25 cellular contexts compared by ENCODE assay signal in genomic region chr17:28883967-28884702, GRCh38. TPM values are rescaled to one million over a fixed set of nuclear protein-coding genes. Genes with fewer than 3 reads are reported as not detected.
A peak's percentile ranks its signal among the peaks of the same experiment; 100 is the strongest.
DNase-seq lines count a peak whose midpoint lies in the region; ATAC-seq, FAIRE-seq and TF ChIP-seq lines count a peak whose summit lies in the region.
"Had no signal": no experiment of that assay in that cellular context is flagged by ENCODE, and none has a peak within 500 bp of the region (broad histone marks: within the 10 kb centered on the region; RNA-seq: fewer than 3 reads in every experiment).

No MANE protein-coding gene starts in this region.

- DNase-seq in astrocyte (ENCODE audit: low read depth) (no peak), neuronal stem cell (ENCODE audit: low spot score) (no peak), NK-92 (lab: John Stamatoyannopoulos, UW; ENCODE audit: unreplicated experiment) (no peak), trophoblast cell (no peak)
- DNase-seq: activated B cell treated with CpG ODN at 0.5 μM for 24 hours; activated CD8-positive, alpha-beta memory T cell treated with anti-CD3 and anti-CD28 coated beads, Interleukin-2, amount 50 U/mL, for 4 hours; activated effector memory CD4-positive, alpha-beta T cell treated with anti-CD3 and anti-CD28 coated beads, Interleukin-2, amount 50 U/mL, for 16 hours; GM23248; HFFc6; immature natural killer cell; left colon; NCI-H1048; SJCRH30; stimulated activated CD4-positive, alpha-beta T cell treated with anti-CD3 and anti-CD28 coated beads, Interleukin-12 subunit alpha, Interleukin-12 subunit beta, amount 100 ng/mL, for 4 hours; stimulated activated CD4-positive, alpha-beta T cell treated with anti-CD3 and anti-CD28 coated beads, Interleukin-2, amount 100 ng/mL, for 48 hours; T-cell; thyroid gland had no signal

- no peak overlapping the region for H3K4me3 ChIP-seq in BLaER1
- no peak overlapping the region for H3K4me3 ChIP-seq in BLaER1 treated with 17β-estradiol and CSF1 and Interleukin-3, amounts not matched to agents 10 nM and 100 nM
- H3K4me3 ChIP-seq in astrocyte (ENCODE audit: insufficient read depth, low read depth, low read length): no peak overlapping the region
- no peak overlapping the region for H3K4me3 ChIP-seq in neuronal stem cell (ENCODE audit: low read length in 2 of 2)
- no peak overlapping the region for H3K4me3 ChIP-seq in trophoblast cell (ENCODE audit: low read depth, low read length)
- H3K4me3 ChIP-seq: GM23248, SJCRH30, thyroid gland had no signal

- H3K4me3 Mint-ChIP-seq in astrocyte (ENCODE audit: unreplicated experiment): no peak overlapping the region
- H3K4me3 Mint-ChIP-seq: activated B cell treated with CpG ODN at 0.5 μM for 24 hours; CD14-positive monocyte; dendritic cell treated with granulocyte-macrophage colony-stimulating factor and Interleukin-4, amounts not matched to agents 40 ng/mL and 50 ng/mL, for 4 days; HFFc6; immature natural killer cell; memory B cell; T-cell had no signal

- H2BK12ac ChIP-seq in neuronal stem cell (ENCODE audit: low read length): no peak overlapping the region
- H2BK12ac ChIP-seq in trophoblast cell (ENCODE audit: low read length): no peak overlapping the region

- no peak for TF ChIP-seq CTCF in astrocyte (IDR thresholded peaks at IDR 0.05; ENCODE audit: insufficient read depth, low read depth, low read length)

- no peaks in the 10 kb centered on the region for H3K9me3 ChIP-seq in BLaER1
- no peaks in the 10 kb centered on the region for H3K9me3 ChIP-seq in BLaER1 treated with 17β-estradiol and CSF1 and Interleukin-3, amounts not matched to agents 10 nM and 100 nM (replicated peaks in 1 of 11)
- no peaks in the 10 kb centered on the region for H3K9me3 ChIP-seq in astrocyte (ENCODE audit: insufficient read depth, low read depth, low read length)
- no peaks in the 10 kb centered on the region for H3K9me3 ChIP-seq in neuronal stem cell (replicated peaks in 1 of 2; ENCODE audit: control insufficient read depth in 2 of 2, insufficient read depth in 1 of 2, low read depth in 1 of 2, low read length in 2 of 2)
- peaks cover 5% of the 10 kb centered on the region for H3K9me3 ChIP-seq in trophoblast cell (ENCODE audit: insufficient read depth, low read depth, low read length)
- H3K9me3 ChIP-seq: SJCRH30, thyroid gland had no signal

- H3K27me3 ChIP-seq in BLaER1 (no peaks in the 10 kb centered on the region), astrocyte (ENCODE audit: insufficient read depth, low read length) (no peaks in the 10 kb centered on the region), neuronal stem cell (ENCODE audit: control insufficient read depth in 3 of 3, insufficient read depth in 3 of 3, low read depth in 1 of 3, low read length in 3 of 3) (no peaks in the 10 kb centered on the region), trophoblast cell (ENCODE audit: insufficient read depth, low read length) (no peaks in the 10 kb centered on the region)
- H3K27me3 ChIP-seq in BLaER1 treated with 17β-estradiol and CSF1 and Interleukin-3, amounts not matched to agents 10 nM and 100 nM: no peaks in the 10 kb centered on the region
- H3K27me3 ChIP-seq: SJCRH30, thyroid gland had no signal

- no peak for FAIRE-seq in astrocyte (lab: Jason Lieb, UNC)
- FAIRE-seq: D721Med had no signal

- H2BK15ac ChIP-seq in neuronal stem cell (ENCODE audit: low read length): no peak overlapping the region

- H2AK5ac ChIP-seq in neuronal stem cell (ENCODE audit: low read depth, low read length) (no peak overlapping the region), trophoblast cell (ENCODE audit: low read length) (no peak overlapping the region)

- no CpG with 5 or more reads among the region's 27 CpGs for WGBS in neuronal stem cell (ENCODE audit: extremely low coverage in 2 of 2, insufficient read length in 2 of 2, insufficient replicate concordance in 1 of 2), 2 donors
- no CpG with 5 or more reads among the region's 27 CpGs for WGBS in trophoblast cell (ENCODE audit: extremely low coverage, insufficient coverage, insufficient read length)

- ATAC-seq in HG02759 (IDR thresholded peaks at IDR 0.05; ENCODE audit: unreplicated experiment): no peak
- ATAC-seq: left colon, sciatic nerve, T-cell had no signal

- H3K4me2 ChIP-seq in BLaER1 (peak overlapping the region; percentile 42), astrocyte (ENCODE audit: low read length) (no peak overlapping the region), neuronal stem cell (ENCODE audit: insufficient read depth, low read length, poor library complexity, severe bottlenecking) (no peak overlapping the region), trophoblast cell (ENCODE audit: low read length) (no peak overlapping the region)
- peak overlapping the region in 7 of 11 experiments; percentile 5 to 36 (median 23); a peak in 5 of 22 replicates for H3K4me2 ChIP-seq in BLaER1 treated with 17β-estradiol and CSF1 and Interleukin-3, amounts not matched to agents 10 nM and 100 nM

- H3K4me1 ChIP-seq in BLaER1 (peaks cover 63% of the 10 kb centered on the region), astrocyte (ENCODE audit: insufficient read depth, low read length) (no peaks in the 10 kb centered on the region), neuronal stem cell (ENCODE audit: control insufficient read depth in 2 of 2, insufficient read depth in 1 of 2, low read depth in 1 of 2, low read length in 2 of 2) (peaks cover 0 to 6% of the 10 kb centered on the region in 2 donors), trophoblast cell (ENCODE audit: control insufficient read depth in 1 of 2, insufficient read depth in 2 of 2, low read length in 2 of 2) (no peaks in the 10 kb centered on the region)
- H3K4me1 ChIP-seq in BLaER1 treated with 17β-estradiol and CSF1 and Interleukin-3, amounts not matched to agents 10 nM and 100 nM: peaks cover 13 to 64% (median 44%) of the 10 kb centered on the region in 10 experiments
- H3K4me1 ChIP-seq: SJCRH30, thyroid gland had no signal

- H3K23ac ChIP-seq in neuronal stem cell (ENCODE audit: low read depth, low read length, poor library complexity) (peak overlapping the region; percentile 35), trophoblast cell (ENCODE audit: low read length) (no peak overlapping the region)

- peaks cover 2% of the 10 kb centered on the region for H3K79me2 ChIP-seq in astrocyte (ENCODE audit: insufficient read depth, low read length)
- H3K79me2 ChIP-seq in trophoblast cell (ENCODE audit: control insufficient read depth, insufficient read depth, low read length, poor library complexity): no peaks in the 10 kb centered on the region

- no peak overlapping the region for H3K4ac ChIP-seq in neuronal stem cell (ENCODE audit: low read length)
- no peak overlapping the region for H3K4ac ChIP-seq in trophoblast cell (ENCODE audit: low read depth, low read length)

- 0 out of 2 replicates have a peak overlapping the region, but pooled peaks have one; percentile 22 for H3K27ac ChIP-seq in BLaER1
- no peak overlapping the region for H3K27ac ChIP-seq in BLaER1 treated with 17β-estradiol and CSF1 and Interleukin-3, amounts not matched to agents 10 nM and 100 nM
- no peak overlapping the region for H3K27ac ChIP-seq in astrocyte (ENCODE audit: low read depth, low read length)
- no peak overlapping the region for H3K27ac ChIP-seq in neuronal stem cell (replicated peaks; ENCODE audit: low read length)
- H3K27ac ChIP-seq in trophoblast cell (ENCODE audit: low read depth, low read length): no peak overlapping the region
- H3K27ac ChIP-seq: GM23248, SJCRH30, thyroid gland had no signal

- peak overlapping the region; percentile 53 for H3K27ac Mint-ChIP-seq in astrocyte (ENCODE audit: unreplicated experiment)
- H3K27ac Mint-ChIP-seq: activated B cell treated with CpG ODN at 0.5 μM for 24 hours, HFFc6, T-cell had no signal

- H3K9ac ChIP-seq in BLaER1: no peak overlapping the region
- peak overlapping the region in 3 of 11 experiments; percentile 30 to 37 (median 36); a peak in 5 of 22 replicates for H3K9ac ChIP-seq in BLaER1 treated with 17β-estradiol and CSF1 and Interleukin-3, amounts not matched to agents 10 nM and 100 nM
- no peak overlapping the region for H3K9ac ChIP-seq in astrocyte (ENCODE audit: low read length)
- H3K9ac ChIP-seq in neuronal stem cell (ENCODE audit: low read depth, low read length, poor library complexity): peak overlapping the region; percentile 51
- H3K9ac ChIP-seq in trophoblast cell (ENCODE audit: low read length): no peak overlapping the region
- H3K9ac ChIP-seq: GM23248 had no signal

- H3K36me3 Mint-ChIP-seq in astrocyte (ENCODE audit: low read depth, unreplicated experiment): peaks cover 20% of the 10 kb centered on the region

- H2AFZ ChIP-seq in astrocyte (ENCODE audit: low read depth, low read length) (no peak overlapping the region), neuronal stem cell (ENCODE audit: low read length) (no peak overlapping the region), trophoblast cell (ENCODE audit: insufficient read depth, low read length, poor library complexity) (no peak overlapping the region)
- H2AFZ ChIP-seq: GM23248 had no signal

- H2BK120ac ChIP-seq in neuronal stem cell (ENCODE audit: low read depth, low read length) (no peak overlapping the region), trophoblast cell (ENCODE audit: insufficient read depth, low read length, poor library complexity) (no peak overlapping the region)

- no peaks in the 10 kb centered on the region for H3K9me3 Mint-ChIP-seq in astrocyte (ENCODE audit: unreplicated experiment)
- H3K9me3 Mint-ChIP-seq: activated B cell treated with CpG ODN at 0.5 μM for 24 hours; dendritic cell treated with granulocyte-macrophage colony-stimulating factor and Interleukin-4, amounts not matched to agents 40 ng/mL and 50 ng/mL, for 4 days; HFFc6; immature natural killer cell; memory B cell; T-cell had no signal

- no peak overlapping the region for H4K8ac ChIP-seq in neuronal stem cell (ENCODE audit: low read depth, low read length)
- no peak overlapping the region for H4K8ac ChIP-seq in trophoblast cell (ENCODE audit: low read depth, low read length)

- H3K36me3 ChIP-seq in BLaER1 (peaks cover 87% of the 10 kb centered on the region), astrocyte (ENCODE audit: insufficient read depth, low read length) (no peaks in the 10 kb centered on the region), neuronal stem cell (replicated peaks in 1 of 2; ENCODE audit: control insufficient read depth in 2 of 2, insufficient read depth in 2 of 2, low read length in 2 of 2) (peaks cover 53 to 86% of the 10 kb centered on the region in 2 donors), trophoblast cell (ENCODE audit: control insufficient read depth in 1 of 2, insufficient read depth in 2 of 2, low read length in 2 of 2) (peaks cover 47 to 56% of the 10 kb centered on the region in 2 experiments)
- peaks cover 50 to 88% (median 71%) of the 10 kb centered on the region in 11 experiments for H3K36me3 ChIP-seq in BLaER1 treated with 17β-estradiol and CSF1 and Interleukin-3, amounts not matched to agents 10 nM and 100 nM
- H3K36me3 ChIP-seq: SJCRH30 had no signal

- H4K12ac ChIP-seq in trophoblast cell (ENCODE audit: low read depth, low read length): no peak overlapping the region

- H4K20me1 ChIP-seq in BLaER1 (peaks cover 55% of the 10 kb centered on the region), astrocyte (ENCODE audit: insufficient read depth, low read length) (peaks cover 8% of the 10 kb centered on the region)
- H4K20me1 ChIP-seq in BLaER1 treated with 17β-estradiol and CSF1 and Interleukin-3, amounts not matched to agents 10 nM and 100 nM: peaks cover 0 to 87% (median 23%) of the 10 kb centered on the region in 11 experiments; a peak in 12 of 22 replicates

- H2BK5ac ChIP-seq in neuronal stem cell (ENCODE audit: low read length) (no peak overlapping the region), trophoblast cell (ENCODE audit: low read depth, low read length, poor library complexity) (no peak overlapping the region)

- H3K4me1 Mint-ChIP-seq in astrocyte (ENCODE audit: low read depth, unreplicated experiment): no peaks in the 10 kb centered on the region

- H3K18ac ChIP-seq in neuronal stem cell (ENCODE audit: low read length) (no peak overlapping the region), trophoblast cell (ENCODE audit: low read length) (no peak overlapping the region)

- H3K14ac ChIP-seq in neuronal stem cell (ENCODE audit: low read length) (no peak overlapping the region), trophoblast cell (ENCODE audit: low read length) (no peak overlapping the region)

- H3K79me1 ChIP-seq in neuronal stem cell (ENCODE audit: low read depth, low read length): no peaks in the 10 kb centered on the region
- no peaks in the 10 kb centered on the region for H3K79me1 ChIP-seq in trophoblast cell (ENCODE audit: low read length)

- no peak overlapping the region for H4K91ac ChIP-seq in neuronal stem cell (ENCODE audit: low read depth, low read length, poor library complexity)
- H4K91ac ChIP-seq in trophoblast cell (ENCODE audit: low read depth, low read length): no peak overlapping the region

- no peaks in the 10 kb centered on the region for H3K27me3 Mint-ChIP-seq in astrocyte (ENCODE audit: low read depth, unreplicated experiment)
- H3K27me3 Mint-ChIP-seq: activated B cell treated with CpG ODN at 0.5 μM for 24 hours; dendritic cell treated with granulocyte-macrophage colony-stimulating factor and Interleukin-4, amounts not matched to agents 40 ng/mL and 50 ng/mL, for 4 days; memory B cell; T-cell had no signal

RNA-seq across cellular contexts. Expression of gene FLOT2, which starts 13.4 kb away (rescaled TPM):
- 84.4 and 87.3 TPM in 2 replicates for total RNA-seq in astrocyte
- polyA plus RNA-seq in neuronal stem cell (2013, experiment 1 of 2): 95.3 TPM
- 94.8 TPM for polyA plus RNA-seq in neuronal stem cell (2013, experiment 2 of 2)
- polyA plus RNA-seq in trophoblast cell (2013): 54.6 and 58.2 TPM in 2 replicates

RNA-seq across cellular contexts. Expression of gene DHRS13, which starts 18.7 kb away (rescaled TPM):
- 4.3 and 4.5 TPM in 2 replicates for total RNA-seq in astrocyte
- polyA plus RNA-seq in neuronal stem cell (2013, experiment 1 of 2): 15.4 TPM
- polyA plus RNA-seq in neuronal stem cell (2013, experiment 2 of 2): 14.5 TPM
- polyA plus RNA-seq in trophoblast cell (2013): 11.2 and 11.4 TPM in 2 replicates

RNA-seq across cellular contexts. Expression of gene ERAL1, which starts 29.3 kb away (rescaled TPM):
- total RNA-seq in astrocyte: 38.2 and 38.4 TPM in 2 replicates
- 36.2 TPM for polyA plus RNA-seq in neuronal stem cell (2013, experiment 1 of 2)
- polyA plus RNA-seq in neuronal stem cell (2013, experiment 2 of 2): 39.5 TPM
- polyA plus RNA-seq in trophoblast cell (2013): 39.0 and 40.1 TPM in 2 replicates

RNA-seq across cellular contexts. Expression of gene FAM222B, which starts 41.5 kb away (rescaled TPM):
- 51.4 and 53.0 TPM in 2 replicates for total RNA-seq in astrocyte
- polyA plus RNA-seq in neuronal stem cell (2013, experiment 1 of 2): 38.0 TPM
- polyA plus RNA-seq in neuronal stem cell (2013, experiment 2 of 2): 37.2 TPM
- 45.9 and 48.6 TPM in 2 replicates for polyA plus RNA-seq in trophoblast cell (2013)

Comparison
In these comparisons a context has a peak if more than half of its experiments do, and no peak if none do; other contexts are left out.
1. H3K4me2 ChIP-seq: peak in BLaER1 (single experiment) and BLaER1 treated with 17β-estradiol and CSF1 and Interleukin-3, amounts not matched to agents 10 nM and 100 nM (7 of 11); none in astrocyte (single experiment), neuronal stem cell (single experiment) and trophoblast cell (single experiment).